In the genomic region with DNA sequence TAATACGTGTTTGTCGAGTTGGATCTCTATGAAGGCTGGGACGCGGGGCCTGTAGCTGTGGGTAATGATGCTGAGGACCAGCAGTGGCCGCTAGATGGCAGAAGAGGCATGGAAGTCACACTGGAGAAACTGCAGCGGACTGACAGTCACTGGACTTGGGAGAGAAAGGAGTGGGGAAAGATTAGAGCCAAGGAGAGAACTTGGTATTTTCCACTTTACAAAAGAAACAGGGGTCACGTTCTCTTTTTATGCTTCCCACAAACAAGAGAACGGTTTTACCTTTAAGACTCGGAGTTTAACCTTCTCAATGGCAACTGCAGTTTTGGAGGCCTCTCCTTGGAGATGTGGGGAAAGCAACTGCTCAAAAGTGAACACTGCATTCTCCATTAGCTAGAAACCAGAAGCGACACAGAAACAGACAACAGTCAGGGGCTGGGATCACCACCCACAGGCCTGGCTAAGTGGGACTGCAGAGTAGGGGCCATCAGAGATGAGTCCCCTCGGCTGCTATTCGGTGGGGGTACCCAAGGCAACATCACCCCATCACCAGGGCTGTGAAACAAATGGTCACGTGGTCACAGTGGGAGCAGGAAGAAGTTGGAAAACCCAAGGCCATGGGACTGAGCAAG, we compare ENCODE assay signal across 8 cellular contexts.
DNase-seq lines count a peak whose midpoint lies in the region; ATAC-seq lines count a peak whose summit lies in the region.

No MANE protein-coding gene starts in this region.

- peak; percentile 88 for ATAC-seq in GM19035 (IDR thresholded peaks at IDR 0.05; ENCODE audit: unreplicated experiment)
- peak; percentile 91 for ATAC-seq in HG03280 (IDR thresholded peaks at IDR 0.05; ENCODE audit: unreplicated experiment)

- DNase-seq in AG20443 (ENCODE audit: low spot score) (peak; percentile 90), NCI-H345 treated with DMSO at 0.1 percent for 48 hours (lab: John Stamatoyannopoulos, UW; ENCODE audit: unreplicated experiment) (peak; percentile 60), cerebellar nuclear complex (lab: John Stamatoyannopoulos, UW) (peak; percentile 25 to 82), left kidney (ENCODE audit: low read depth, low spot score) (peak; percentile 94)
- DNase-seq in activated CD4-positive, alpha-beta T cell treated with anti-CD3 and anti-CD28 coated beads for 1 hour: peak; percentile 71
- DNase-seq in stimulated activated CD4-positive, alpha-beta T cell treated with anti-CD3 and anti-CD28 coated beads, Interleukin-2, amount 100 ng/mL, for 24 hours: peak; percentile 86 to 88

Comparison
In these comparisons a context has a peak if more than half of its experiments do, and no peak if none do; other contexts are left out.
1. Peak in every context shown above with its lines: DNase-seq and ATAC-seq.